ENCODE assay signal across 1 cellular context in genomic region chr3:171028779-171029232, GRCh38.
TF ChIP-seq lines count a peak whose summit lies in the region.

No MANE protein-coding gene starts in this region.

TF ChIP-seq in H1, 55 proteins besides CTCF, POLR2A, EP300 and RAD21 (continued from another document):
- no peak for TF ChIP-seq SIX5 (IDR thresholded peaks at IDR 0.05; ENCODE audit: low read depth, low read length)
- no peak for TF ChIP-seq RFX5 (IDR thresholded peaks at IDR 0.05; ENCODE audit: borderline replicate concordance, low read depth, low read length)
- TF ChIP-seq CBX5 (IDR thresholded peaks at IDR 0.05; ENCODE audit: low read depth, low read length), result no peak
- no peak for TF ChIP-seq RNF2 (IDR thresholded peaks at IDR 0.05; ENCODE audit: borderline replicate concordance, low read depth, low read length, missing control alignments, poor library complexity, severe bottlenecking)
- no peak for TF ChIP-seq SAP30 (IDR thresholded peaks at IDR 0.05; ENCODE audit: insufficient read depth, insufficient replicate concordance, low read length)
- no peak for TF ChIP-seq POU5F1 (IDR thresholded peaks at IDR 0.05; ENCODE audit: low read depth, low read length)
- TF ChIP-seq ASH2L (IDR thresholded peaks at IDR 0.05; ENCODE audit: low read length), result no peak
- no peak for TF ChIP-seq ZNF274 (IDR thresholded peaks at IDR 0.05; ENCODE audit: borderline replicate concordance, extremely low read depth, low read length)
- TF ChIP-seq FOSL1 (IDR thresholded peaks at IDR 0.05; ENCODE audit: insufficient read depth, low read depth, low read length), result no peak
- TF ChIP-seq SUZ12 (IDR thresholded peaks at IDR 0.05; ENCODE audit: low read length), result no peak
- no peak for TF ChIP-seq CHD7 (IDR thresholded peaks at IDR 0.05; ENCODE audit: insufficient replicate concordance, low read length)
- TF ChIP-seq JUN (IDR thresholded peaks at IDR 0.05; ENCODE audit: low read depth, low read length), result no peak
- no peak for TF ChIP-seq TAF1 (IDR thresholded peaks at IDR 0.05; ENCODE audit: low read depth, low read length)
- no peak for TF ChIP-seq USF2 (IDR thresholded peaks at IDR 0.05; ENCODE audit: low read length)
- no peak for TF ChIP-seq HDAC6 (IDR thresholded peaks at IDR 0.05; ENCODE audit: low read depth, low read length)
- no peak for TF ChIP-seq GTF2F1 (IDR thresholded peaks at IDR 0.05; ENCODE audit: borderline replicate concordance, low read depth, low read length)
- TF ChIP-seq CBX8 (IDR thresholded peaks at IDR 0.05; ENCODE audit: borderline replicate concordance, low read depth, low read length), result no peak
